In the genomic region with DNA sequence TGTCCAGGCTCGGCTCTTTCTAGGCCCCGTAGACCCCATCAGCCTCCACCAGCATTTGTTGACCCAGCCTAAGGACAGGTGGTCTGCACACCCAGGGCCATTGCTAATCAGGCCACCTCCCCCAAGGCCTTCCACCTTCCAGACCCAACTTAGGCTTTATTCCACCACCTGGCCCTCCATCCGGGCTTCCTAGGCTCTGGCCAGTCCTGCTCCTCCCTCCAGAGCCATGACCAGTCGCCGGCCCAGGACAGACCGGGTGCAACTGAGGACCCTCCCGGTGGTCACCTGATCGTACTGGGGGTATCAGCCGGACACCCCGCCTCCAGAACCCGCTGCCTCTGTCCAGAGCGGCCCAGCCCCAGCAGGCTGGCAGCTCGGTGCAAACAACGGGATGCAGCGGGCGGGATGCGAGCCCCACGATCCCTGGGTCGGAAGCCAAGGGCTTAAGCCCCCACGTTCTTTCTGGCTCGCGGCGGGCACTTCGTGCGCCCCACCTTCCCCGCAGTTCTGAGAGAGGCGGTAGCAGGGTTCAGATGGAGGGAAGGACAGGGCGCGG, we compare ENCODE assay signal across 10 cellular contexts. TPM values are rescaled to one million over a fixed set of nuclear protein-coding genes. Genes with fewer than 3 reads are reported as not detected.
A peak's percentile ranks its signal among the peaks of the same experiment; 100 is the strongest.
DNase-seq lines count a peak whose midpoint lies in the region; ATAC-seq and TF ChIP-seq lines count a peak whose summit lies in the region.
"Had no signal": no experiment of that assay in that cellular context is flagged by ENCODE, and none has a peak within 500 bp of the region (broad histone marks: within the 10 kb centered on the region; RNA-seq: fewer than 3 reads in every experiment).

No MANE protein-coding gene starts in this region.

- H3K27ac ChIP-seq in lower lobe of right lung (peak overlapping the region; percentile 41), subcutaneous abdominal adipose tissue (ENCODE audit: low read depth, low read length) (no peak overlapping the region)

- H3K36me3 ChIP-seq in lower lobe of right lung: no peaks in the 10 kb centered on the region
- no peaks in the 10 kb centered on the region for H3K36me3 ChIP-seq in subcutaneous abdominal adipose tissue (ENCODE audit: control insufficient read depth in 5 of 5, insufficient read depth in 5 of 5, low read length in 5 of 5)

- no peak for TF ChIP-seq CTCF in cardiac fibroblast (IDR thresholded peaks at IDR 0.05; ENCODE audit: low read depth, low read length)
- TF ChIP-seq CTCF in lower lobe of right lung (IDR thresholded peaks at IDR 0.05): no peak

- peak; percentile 1 to 9 for ATAC-seq in lower lobe of right lung
- no peak for ATAC-seq in HG03342 (IDR thresholded peaks at IDR 0.05; ENCODE audit: unreplicated experiment)

- H3K4me1 ChIP-seq in lower lobe of right lung (peaks cover 14% of the 10 kb centered on the region), subcutaneous abdominal adipose tissue (ENCODE audit: control insufficient read depth in 5 of 5, insufficient read depth in 5 of 5, low read length in 5 of 5) (peaks cover 0 to 24% (median 9%) of the 10 kb centered on the region in 5 donors)

- H3K9me3 ChIP-seq in lower lobe of right lung: no peaks in the 10 kb centered on the region
- H3K9me3 ChIP-seq in subcutaneous abdominal adipose tissue (ENCODE audit: control insufficient read depth in 5 of 5, low read length in 5 of 5): no peaks in the 10 kb centered on the region

- peak overlapping the region in 1 of 5 donors; percentile 35 for H3K9ac ChIP-seq in subcutaneous abdominal adipose tissue (ENCODE audit: low read length in 5 of 5)

- peak; percentile 14 for DNase-seq in NCI-H146 (lab: John Stamatoyannopoulos, UW)
- DNase-seq in NCI-H146 treated with DMSO at 0.1 percent for 48 hours (lab: John Stamatoyannopoulos, UW; ENCODE audit: unreplicated experiment): no peak
- DNase-seq in cardiac fibroblast (ENCODE audit: low read depth in 2 of 2): no peak
- no peak for DNase-seq in lower lobe of right lung
- no peak for DNase-seq in ureter (ENCODE audit: low spot score)
- DNase-seq in putamen (ENCODE audit: low spot score): no peak
- DNase-seq: effector CD4-positive, alpha-beta T cell; NCI-H1105 treated with DMSO at 0.1 percent for 48 hours had no signal

- H3K4me3 ChIP-seq in cardiac fibroblast (replicated peaks in 1 of 2; ENCODE audit: low read depth in 2 of 2, low read length in 2 of 2) (peak overlapping the region; percentile 24 to 32), lower lobe of right lung (peak overlapping the region; percentile 60), subcutaneous abdominal adipose tissue (ENCODE audit: low read depth in 1 of 5, low read length in 5 of 5) (peak overlapping the region in 4 of 5 donors; percentile 49 to 71 (median 61))

- H3K27me3 ChIP-seq in lower lobe of right lung (ENCODE audit: low read depth) (peaks cover 11% of the 10 kb centered on the region), subcutaneous abdominal adipose tissue (ENCODE audit: control insufficient read depth in 5 of 5, insufficient read depth in 4 of 5, low read length in 5 of 5) (peaks cover 0 to 9% (median 4%) of the 10 kb centered on the region in 5 donors)

- intact Hi-C loops in lower lobe of right lung (cut with DNase I): no loop called here

RNA-seq across cellular contexts. Expression of gene NACAD, which starts 0.5 kb away (rescaled TPM):
- 2.5 TPM for total RNA-seq in lower lobe of right lung
- 5.7 TPM for total RNA-seq in ureter

RNA-seq across cellular contexts. Expression of gene TBRG4, which starts 23.3 kb away (rescaled TPM):
- total RNA-seq in lower lobe of right lung (54.3 TPM), ureter (89.4 TPM)
